ENCODE assay signal across 17 cellular contexts in the genomic region with DNA sequence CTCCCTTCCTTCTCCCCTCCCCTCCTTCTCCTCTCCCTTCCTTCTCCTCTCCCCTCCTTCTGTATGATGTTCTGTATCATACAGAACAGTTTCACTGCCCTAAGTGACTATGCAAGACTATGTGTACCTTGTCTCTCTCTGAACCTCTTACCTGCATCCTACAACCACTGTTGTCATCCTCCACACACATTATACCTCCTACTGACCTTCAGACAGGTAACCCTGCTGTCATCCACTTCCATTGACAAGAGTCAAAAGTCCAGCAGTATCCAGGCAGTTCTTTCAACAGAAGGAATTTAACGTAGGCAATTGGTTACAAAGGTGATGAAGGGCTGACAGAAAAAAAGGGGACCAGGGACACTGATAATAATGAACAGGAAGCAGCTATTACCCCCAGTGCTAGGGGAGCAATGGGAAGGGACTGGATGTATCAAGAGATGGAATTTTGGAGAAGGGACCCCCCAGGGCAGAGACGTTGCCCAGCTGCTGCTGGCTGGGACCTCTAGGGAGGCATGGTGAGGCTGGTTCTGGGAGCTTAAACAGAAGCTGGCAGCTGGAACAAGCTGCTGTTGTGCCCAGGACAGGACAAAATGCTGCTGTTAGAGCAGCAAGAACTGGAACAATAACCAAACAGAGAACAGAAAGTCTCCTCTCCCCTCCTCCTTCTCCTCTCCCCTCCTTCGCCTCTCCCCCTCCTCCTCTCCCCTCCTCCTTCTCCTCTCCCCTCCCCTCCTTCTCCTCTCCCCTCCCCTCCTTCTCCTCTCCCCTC.
DNase-seq lines count a peak whose midpoint lies in the region; ATAC-seq and TF ChIP-seq lines count a peak whose summit lies in the region.
"Had no signal": no experiment of that assay in that cellular context is flagged by ENCODE, and none has a peak within 500 bp of the region (broad histone marks: within the 10 kb centered on the region; RNA-seq: fewer than 3 reads in every experiment).

No MANE protein-coding gene starts in this region.

- H3K27me3 ChIP-seq in ascending aorta (no peaks in the 10 kb centered on the region), endodermal cell (ENCODE audit: control insufficient read depth, insufficient read depth, low read length, poor library complexity, severe bottlenecking) (peaks cover 7% of the 10 kb centered on the region)
- H3K27me3 ChIP-seq: BE2C had no signal

- 65 to 92% methylated on average over 2 of the region's 3 CpGs for WGBS in endodermal cell (ENCODE audit: insufficient coverage in 1 of 2, insufficient read length in 1 of 2), 2 experiments

- no peak overlapping the region for H3K27ac ChIP-seq in ascending aorta
- no peak overlapping the region for H3K27ac ChIP-seq in endodermal cell (ENCODE audit: low read depth, low read length)

- intact Hi-C loops in posterior vena cava (cut with DNase I) (no loop called here), ascending aorta (cut with DNase I) (no loop called here)

- DNase-seq in foreskin melanocyte (peak; percentile 16), posterior vena cava (ENCODE audit: low spot score) (peak; percentile 28), ascending aorta (ENCODE audit: low spot score in 2 of 2) (no peak), ecto neural progenitor cell (ENCODE audit: low spot score) (no peak), endodermal cell (no peak)
- DNase-seq: BE2C; CD8-positive, alpha-beta T cell; EL; MV-4-11; NCI-H1417 treated with DMSO at 0.1 percent for 48 hours; NCI-H2029; NCI-H510A treated with DMSO at 0.1 percent for 48 hours; SHP77 had no signal

- no peaks in the 10 kb centered on the region for H3K4me1 ChIP-seq in ascending aorta
- H3K4me1 ChIP-seq in endodermal cell (ENCODE audit: control insufficient read depth, insufficient read depth, low read length) = no peaks in the 10 kb centered on the region
- H3K4me1 ChIP-seq: BE2C had no signal

- no peak overlapping the region for H3K9ac ChIP-seq in endodermal cell (ENCODE audit: extremely low read depth, low read length, poor library complexity, severe bottlenecking)

- H3K36me3 Mint-ChIP-seq in endodermal cell (ENCODE audit: low read depth) = no peaks in the 10 kb centered on the region
- H3K36me3 Mint-ChIP-seq: CD8-positive, alpha-beta T cell had no signal

- peaks cover 6% of the 10 kb centered on the region for H3K9me3 Mint-ChIP-seq in endodermal cell
- H3K9me3 Mint-ChIP-seq: CD8-positive, alpha-beta T cell had no signal

- ATAC-seq in GM21529 (IDR thresholded peaks at IDR 0.05; ENCODE audit: unreplicated experiment) = peak; percentile 47
- peak; percentile 39 for ATAC-seq in HG03025 (IDR thresholded peaks at IDR 0.05; ENCODE audit: low FRiP score, unreplicated experiment)
- ATAC-seq in HG03108 (IDR thresholded peaks at IDR 0.05; ENCODE audit: unreplicated experiment) = no peak
- ATAC-seq: CD8-positive, alpha-beta T cell; HCT116 had no signal

- no peak overlapping the region for H3K4me3 ChIP-seq in ascending aorta
- H3K4me3 ChIP-seq in endodermal cell (ENCODE audit: low read length) = no peak overlapping the region

- H3K4me3 Mint-ChIP-seq in endodermal cell = no peak overlapping the region
- H3K4me3 Mint-ChIP-seq: CD8-positive, alpha-beta T cell had no signal

- H3K4me1 Mint-ChIP-seq in endodermal cell = peaks cover 2% of the 10 kb centered on the region

- H3K27ac Mint-ChIP-seq in endodermal cell = no peak overlapping the region
- H3K27ac Mint-ChIP-seq: CD8-positive, alpha-beta T cell had no signal

- no peak for TF ChIP-seq CTCF in ascending aorta (IDR thresholded peaks at IDR 0.05)
- no peak for TF ChIP-seq CTCF in endodermal cell (conservative IDR thresholded peaks at IDR 0.05)

- H3K36me3 ChIP-seq in ascending aorta (no peaks in the 10 kb centered on the region), endodermal cell (ENCODE audit: control insufficient read depth, insufficient read depth, low read length) (no peaks in the 10 kb centered on the region)
- H3K36me3 ChIP-seq: BE2C had no signal

- peaks cover 22% of the 10 kb centered on the region for H3K27me3 Mint-ChIP-seq in endodermal cell (ENCODE audit: insufficient read depth)

- H3K9me3 ChIP-seq in ascending aorta (no peaks in the 10 kb centered on the region), endodermal cell (ENCODE audit: control insufficient read depth, low read length) (no peaks in the 10 kb centered on the region)
- H3K9me3 ChIP-seq: BE2C had no signal

Comparison
In these comparisons a context has a peak if more than half of its experiments do, and no peak if none do; other contexts are left out.
1. DNase-seq: peak in foreskin melanocyte (single experiment) and posterior vena cava (single experiment); none in ascending aorta (0 of 2), ecto neural progenitor cell (single experiment) and endodermal cell (single experiment).